In the genomic region with DNA sequence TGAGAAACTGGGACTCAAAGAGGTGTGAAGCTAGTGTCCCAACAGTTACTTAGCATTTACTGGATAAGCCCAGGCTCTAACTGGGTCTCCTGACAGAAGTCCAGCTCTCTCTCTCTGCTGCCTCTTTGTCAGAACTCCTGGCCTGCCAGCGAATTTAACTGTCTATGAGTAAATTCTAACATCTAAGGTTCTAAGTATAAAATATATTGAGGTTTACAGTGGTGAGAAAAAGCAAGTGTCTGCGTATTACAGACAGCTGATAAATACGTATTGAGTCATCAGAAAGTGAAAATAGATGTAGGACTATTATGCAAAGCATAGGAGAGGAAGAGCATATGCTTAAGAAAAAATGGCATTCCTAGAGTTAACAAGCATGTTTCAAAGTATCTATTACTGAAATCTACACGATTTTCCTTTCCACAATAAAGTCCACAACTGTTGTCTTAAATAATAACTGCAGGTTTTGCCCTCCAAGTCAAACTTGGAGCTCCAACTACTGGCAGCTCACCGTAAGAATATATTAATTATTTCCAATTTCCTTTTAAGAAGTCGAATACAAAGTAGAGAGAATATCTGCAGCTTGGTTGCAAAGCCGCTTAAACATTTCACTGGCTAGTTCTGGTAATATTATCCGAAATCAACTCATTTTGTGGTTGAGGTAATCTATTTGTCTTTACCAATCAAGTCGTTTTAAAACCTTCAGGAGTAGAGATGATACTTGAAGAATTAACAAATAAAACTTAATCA, we compare ENCODE assay signal across 8 cellular contexts. TPM values are rescaled to one million over a fixed set of nuclear protein-coding genes. Genes with fewer than 3 reads are reported as not detected.
DNase-seq lines count a peak whose midpoint lies in the region; ATAC-seq and TF ChIP-seq lines count a peak whose summit lies in the region.

No MANE protein-coding gene starts in this region.

- H3K27me3 ChIP-seq in BE2C = no peaks in the 10 kb centered on the region
- H3K27me3 ChIP-seq in Peyer's patch = no peaks in the 10 kb centered on the region
- H3K27me3 ChIP-seq in neural progenitor cell = peaks cover 41% of the 10 kb centered on the region

- peaks cover 10% of the 10 kb centered on the region for H3K36me3 ChIP-seq in BE2C
- H3K36me3 ChIP-seq in Peyer's patch = peaks cover 0 to 25% (median 0%) of the 10 kb centered on the region in 3 donors
- no peaks in the 10 kb centered on the region for H3K36me3 ChIP-seq in neural progenitor cell

- peaks cover 39% of the 10 kb centered on the region for H3K4me1 Mint-ChIP-seq in dendritic cell treated with granulocyte-macrophage colony-stimulating factor and Interleukin-4, amounts not matched to agents 40 ng/mL and 50 ng/mL, for 4 days (ENCODE audit: low read depth)
- H3K4me1 Mint-ChIP-seq in neural progenitor cell = peaks cover 28% of the 10 kb centered on the region

- H4K20me1 ChIP-seq in neural progenitor cell (ENCODE audit: low read depth) = peaks cover 13% of the 10 kb centered on the region

- no peak for TF ChIP-seq POLR2A in Peyer's patch (IDR thresholded peaks at IDR 0.05)

- no peak overlapping the region for H3K9ac ChIP-seq in neural progenitor cell

- H3K4me1 ChIP-seq in BE2C = no peaks in the 10 kb centered on the region
- peaks cover 0 to 14% (median 8%) of the 10 kb centered on the region in 4 donors for H3K4me1 ChIP-seq in Peyer's patch
- H3K4me1 ChIP-seq in neural progenitor cell = peaks cover 13% of the 10 kb centered on the region

- peaks cover 18% of the 10 kb centered on the region for H3F3A ChIP-seq in neural progenitor cell (ENCODE audit: low read depth)

- peak; percentile 44 for ATAC-seq in GM18508 (IDR thresholded peaks at IDR 0.05; ENCODE audit: insufficient read depth, unreplicated experiment)
- peak; percentile 30 for ATAC-seq in HG02970 (IDR thresholded peaks at IDR 0.05; ENCODE audit: low FRiP score, unreplicated experiment)

- H3K4me3 Mint-ChIP-seq in dendritic cell treated with granulocyte-macrophage colony-stimulating factor and Interleukin-4, amounts not matched to agents 40 ng/mL and 50 ng/mL, for 4 days = peak overlapping the region; percentile 17
- peak overlapping the region; percentile 99 for H3K4me3 Mint-ChIP-seq in neural progenitor cell

- intact Hi-C loops in dendritic cell treated with granulocyte-macrophage colony-stimulating factor and Interleukin-4, amounts not matched to agents 40 ng/mL and 50 ng/mL, for 4 days (cut with micrococcal nuclease) = loop anchor here (2.0 to 10.0 kb wide), 4 partner anchors 130 to 653 kb away; a partner anchor contains a TSS

- no peaks in the 10 kb centered on the region for H3K79me2 ChIP-seq in neural progenitor cell (ENCODE audit: low read depth)

- peak overlapping the region; percentile 91 to 94 (median 93) for H3K27ac ChIP-seq in Peyer's patch
- no peak overlapping the region for H3K27ac ChIP-seq in neural progenitor cell

- H2AFZ ChIP-seq in neural progenitor cell (replicated peaks) = no peak overlapping the region

- TF ChIP-seq CTCF in BE2C (IDR thresholded peaks at IDR 0.05; ENCODE audit: low read depth, low read length) (peak; percentile 25; the same call in 1 of the 2 replicates), Peyer's patch (IDR thresholded peaks at IDR 0.05) (peak in 4 of 6 experiments; percentile 12 to 36 (median 30)), neural progenitor cell (IDR thresholded peaks at IDR 0.05) (peak; percentile 4)

- H3K27me3 Mint-ChIP-seq in dendritic cell treated with granulocyte-macrophage colony-stimulating factor and Interleukin-4, amounts not matched to agents 40 ng/mL and 50 ng/mL, for 4 days = no peaks in the 10 kb centered on the region
- H3K27me3 Mint-ChIP-seq in neural progenitor cell (ENCODE audit: insufficient read depth, low read depth) = peaks cover 5% of the 10 kb centered on the region

- H3K27ac Mint-ChIP-seq in dendritic cell treated with granulocyte-macrophage colony-stimulating factor and Interleukin-4, amounts not matched to agents 40 ng/mL and 50 ng/mL, for 4 days = peak overlapping the region; percentile 90
- H3K27ac Mint-ChIP-seq in neural progenitor cell = no peak overlapping the region

- H3K9me3 ChIP-seq in BE2C (no peaks in the 10 kb centered on the region), Peyer's patch (no peaks in the 10 kb centered on the region), neural progenitor cell (ENCODE audit: low read depth) (no peaks in the 10 kb centered on the region)

- peak overlapping the region; percentile 94 for H3K4me2 ChIP-seq in neural progenitor cell

- H3K36me3 Mint-ChIP-seq in dendritic cell treated with granulocyte-macrophage colony-stimulating factor and Interleukin-4, amounts not matched to agents 40 ng/mL and 50 ng/mL, for 4 days (ENCODE audit: low read depth) = peaks cover 29% of the 10 kb centered on the region
- peaks cover 8% of the 10 kb centered on the region for H3K36me3 Mint-ChIP-seq in neural progenitor cell

- H3K4me3 ChIP-seq in BE2C (ENCODE audit: low read depth, low read length) = no peak overlapping the region
- H3K4me3 ChIP-seq in Peyer's patch = peak overlapping the region; percentile 62 to 82 (median 68)
- H3K4me3 ChIP-seq in neural progenitor cell = no peak overlapping the region

- DNase-seq in BE2C = no peak
- no peak for DNase-seq in Peyer's patch
- no peak for DNase-seq in neural progenitor cell (ENCODE audit: low spot score)
- DNase-seq in AG20443 (ENCODE audit: low spot score) = no peak
- no peak for DNase-seq in dermis blood vessel endothelial cell

- H3K9me3 Mint-ChIP-seq in dendritic cell treated with granulocyte-macrophage colony-stimulating factor and Interleukin-4, amounts not matched to agents 40 ng/mL and 50 ng/mL, for 4 days = no peaks in the 10 kb centered on the region
- H3K9me3 Mint-ChIP-seq in neural progenitor cell = no peaks in the 10 kb centered on the region

RNA-seq across cellular contexts. Expression of a gene that starts 1.4 kb away (rescaled TPM):
- 14.9 TPM for polyA plus RNA-seq in BE2C (2012; ENCODE audit: insufficient read depth, insufficient read length, low read depth)
- total RNA-seq in Peyer's patch = 10 to 100 TPM; 78.0 to 98.2 (median 91.4) TPM
- 13.4 and 14.4 TPM in 2 replicates for total RNA-seq in neural progenitor cell (ENCODE audit: low replicate concordance)
- 3.0 and 5.1 TPM in 2 replicates for total RNA-seq in dermis blood vessel endothelial cell

Comparison
In these comparisons a context has a peak if more than half of its experiments do, and no peak if none do; other contexts are left out.
1. H3K4me3 ChIP-seq: peak in Peyer's patch (4 of 4); none in BE2C (single experiment) and neural progenitor cell (single experiment).
2. Peak in every context shown above with its lines, with median percentiles within 50 percentile points of each other: CTCF ChIP-seq.